2 cellular contexts compared by ENCODE assay signal in the genomic region with DNA sequence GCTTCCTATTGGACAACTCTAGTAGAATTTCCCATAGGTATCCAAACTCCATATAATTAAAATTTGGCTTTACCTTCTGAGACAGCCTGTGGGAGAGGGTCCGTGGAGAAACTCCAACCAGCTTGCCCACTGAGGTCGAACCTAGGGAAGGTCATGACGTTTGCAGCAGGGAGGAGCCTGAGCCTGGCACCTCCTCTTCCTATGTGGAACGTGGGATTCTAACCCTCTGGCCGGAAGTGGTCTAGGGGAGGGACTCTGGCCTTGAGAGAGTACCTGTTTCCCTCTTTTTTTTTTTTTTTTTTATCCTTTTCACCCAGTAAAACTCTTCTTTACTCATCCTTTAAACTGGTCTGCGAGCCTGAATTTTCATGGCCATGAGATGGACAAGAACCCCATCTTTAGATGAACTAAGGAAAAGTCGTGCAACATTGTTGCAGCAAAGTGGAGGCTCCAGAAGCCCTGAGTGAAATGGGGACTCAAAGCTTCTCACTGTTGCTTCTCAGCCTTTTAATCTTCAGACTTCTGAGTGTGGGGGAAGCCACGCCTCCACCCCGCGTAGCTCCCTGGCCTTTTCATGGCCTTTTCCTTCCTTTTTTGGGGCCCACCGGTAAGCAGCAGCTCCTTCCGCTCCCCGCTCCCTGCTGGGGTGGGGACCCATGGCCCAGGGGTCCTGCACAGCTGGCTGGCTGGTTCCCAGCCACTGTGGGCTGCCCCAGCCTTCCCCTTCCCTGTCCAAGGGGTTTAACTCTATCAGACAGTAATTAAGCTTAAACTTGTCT.
TF ChIP-seq lines count a peak whose summit lies in the region.

No MANE protein-coding gene starts in this region.

TF ChIP-seq in GM23338, 12 proteins besides CTCF, POLR2A, EP300 and RAD21 (continued from another document):
- TF ChIP-seq EZH2 (IDR thresholded peaks at IDR 0.05; ENCODE audit: low read depth, unreplicated experiment) (no peak), ZNF331 (CRISPR knock-in tag; IDR thresholded peaks at IDR 0.05; ENCODE audit: low read depth) (no peak)
- TF ChIP-seq, protein P1, sequence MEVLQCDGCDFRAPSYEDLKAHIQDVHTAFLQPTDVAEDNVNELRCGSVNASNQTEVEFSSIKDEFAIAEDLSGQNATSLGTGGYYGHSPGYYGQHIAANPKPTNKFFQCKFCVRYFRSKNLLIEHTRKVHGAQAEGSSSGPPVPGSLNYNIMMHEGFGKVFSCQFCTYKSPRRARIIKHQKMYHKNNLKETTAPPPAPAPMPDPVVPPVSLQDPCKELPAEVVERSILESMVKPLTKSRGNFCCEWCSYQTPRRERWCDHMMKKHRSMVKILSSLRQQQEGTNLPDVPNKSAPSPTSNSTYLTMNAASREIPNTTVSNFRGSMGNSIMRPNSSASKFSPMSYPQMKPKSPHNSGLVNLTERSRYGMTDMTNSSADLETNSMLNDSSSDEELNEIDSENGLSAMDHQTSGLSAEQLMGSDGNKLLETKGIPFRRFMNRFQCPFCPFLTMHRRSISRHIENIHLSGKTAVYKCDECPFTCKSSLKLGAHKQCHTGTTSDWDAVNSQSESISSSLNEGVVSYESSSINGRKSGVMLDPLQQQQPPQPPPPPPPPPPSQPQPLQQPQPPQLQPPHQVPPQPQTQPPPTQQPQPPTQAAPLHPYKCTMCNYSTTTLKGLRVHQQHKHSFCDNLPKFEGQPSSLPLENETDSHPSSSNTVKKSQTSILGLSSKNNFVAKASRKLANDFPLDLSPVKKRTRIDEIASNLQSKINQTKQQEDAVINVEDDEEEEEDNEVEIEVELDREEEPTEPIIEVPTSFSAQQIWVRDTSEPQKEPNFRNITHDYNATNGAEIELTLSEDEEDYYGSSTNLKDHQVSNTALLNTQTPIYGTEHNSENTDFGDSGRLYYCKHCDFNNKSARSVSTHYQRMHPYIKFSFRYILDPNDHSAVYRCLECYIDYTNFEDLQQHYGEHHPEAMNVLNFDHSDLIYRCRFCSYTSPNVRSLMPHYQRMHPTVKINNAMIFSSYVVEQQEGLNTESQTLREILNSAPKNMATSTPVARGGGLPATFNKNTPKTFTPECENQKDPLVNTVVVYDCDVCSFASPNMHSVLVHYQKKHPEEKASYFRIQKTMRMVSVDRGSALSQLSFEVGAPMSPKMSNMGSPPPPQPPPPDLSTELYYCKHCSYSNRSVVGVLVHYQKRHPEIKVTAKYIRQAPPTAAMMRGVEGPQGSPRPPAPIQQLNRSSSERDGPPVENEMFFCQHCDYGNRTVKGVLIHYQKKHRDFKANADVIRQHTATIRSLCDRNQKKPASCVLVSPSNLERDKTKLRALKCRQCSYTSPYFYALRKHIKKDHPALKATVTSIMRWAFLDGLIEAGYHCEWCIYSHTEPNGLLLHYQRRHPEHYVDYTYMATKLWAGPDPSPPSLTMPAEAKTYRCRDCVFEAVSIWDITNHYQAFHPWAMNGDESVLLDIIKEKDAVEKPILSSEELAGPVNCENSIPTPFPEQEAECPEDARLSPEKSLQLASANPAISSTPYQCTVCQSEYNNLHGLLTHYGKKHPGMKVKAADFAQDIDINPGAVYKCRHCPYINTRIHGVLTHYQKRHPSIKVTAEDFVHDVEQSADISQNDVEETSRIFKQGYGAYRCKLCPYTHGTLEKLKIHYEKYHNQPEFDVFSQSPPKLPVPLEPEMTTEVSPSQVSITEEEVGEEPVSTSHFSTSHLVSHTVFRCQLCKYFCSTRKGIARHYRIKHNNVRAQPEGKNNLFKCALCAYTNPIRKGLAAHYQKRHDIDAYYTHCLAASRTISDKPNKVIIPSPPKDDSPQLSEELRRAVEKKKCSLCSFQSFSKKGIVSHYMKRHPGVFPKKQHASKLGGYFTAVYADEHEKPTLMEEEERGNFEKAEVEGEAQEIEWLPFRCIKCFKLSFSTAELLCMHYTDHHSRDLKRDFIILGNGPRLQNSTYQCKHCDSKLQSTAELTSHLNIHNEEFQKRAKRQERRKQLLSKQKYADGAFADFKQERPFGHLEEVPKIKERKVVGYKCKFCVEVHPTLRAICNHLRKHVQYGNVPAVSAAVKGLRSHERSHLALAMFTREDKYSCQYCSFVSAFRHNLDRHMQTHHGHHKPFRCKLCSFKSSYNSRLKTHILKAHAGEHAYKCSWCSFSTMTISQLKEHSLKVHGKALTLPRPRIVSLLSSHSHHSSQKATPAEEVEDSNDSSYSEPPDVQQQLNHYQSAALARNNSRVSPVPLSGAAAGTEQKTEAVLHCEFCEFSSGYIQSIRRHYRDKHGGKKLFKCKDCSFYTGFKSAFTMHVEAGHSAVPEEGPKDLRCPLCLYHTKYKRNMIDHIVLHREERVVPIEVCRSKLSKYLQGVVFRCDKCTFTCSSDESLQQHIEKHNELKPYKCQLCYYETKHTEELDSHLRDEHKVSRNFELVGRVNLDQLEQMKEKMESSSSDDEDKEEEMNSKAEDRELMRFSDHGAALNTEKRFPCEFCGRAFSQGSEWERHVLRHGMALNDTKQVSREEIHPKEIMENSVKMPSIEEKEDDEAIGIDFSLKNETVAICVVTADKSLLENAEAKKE (CRISPR knock-in tag; IDR thresholded peaks at IDR 0.05): no peak
- TF ChIP-seq, protein P2, sequence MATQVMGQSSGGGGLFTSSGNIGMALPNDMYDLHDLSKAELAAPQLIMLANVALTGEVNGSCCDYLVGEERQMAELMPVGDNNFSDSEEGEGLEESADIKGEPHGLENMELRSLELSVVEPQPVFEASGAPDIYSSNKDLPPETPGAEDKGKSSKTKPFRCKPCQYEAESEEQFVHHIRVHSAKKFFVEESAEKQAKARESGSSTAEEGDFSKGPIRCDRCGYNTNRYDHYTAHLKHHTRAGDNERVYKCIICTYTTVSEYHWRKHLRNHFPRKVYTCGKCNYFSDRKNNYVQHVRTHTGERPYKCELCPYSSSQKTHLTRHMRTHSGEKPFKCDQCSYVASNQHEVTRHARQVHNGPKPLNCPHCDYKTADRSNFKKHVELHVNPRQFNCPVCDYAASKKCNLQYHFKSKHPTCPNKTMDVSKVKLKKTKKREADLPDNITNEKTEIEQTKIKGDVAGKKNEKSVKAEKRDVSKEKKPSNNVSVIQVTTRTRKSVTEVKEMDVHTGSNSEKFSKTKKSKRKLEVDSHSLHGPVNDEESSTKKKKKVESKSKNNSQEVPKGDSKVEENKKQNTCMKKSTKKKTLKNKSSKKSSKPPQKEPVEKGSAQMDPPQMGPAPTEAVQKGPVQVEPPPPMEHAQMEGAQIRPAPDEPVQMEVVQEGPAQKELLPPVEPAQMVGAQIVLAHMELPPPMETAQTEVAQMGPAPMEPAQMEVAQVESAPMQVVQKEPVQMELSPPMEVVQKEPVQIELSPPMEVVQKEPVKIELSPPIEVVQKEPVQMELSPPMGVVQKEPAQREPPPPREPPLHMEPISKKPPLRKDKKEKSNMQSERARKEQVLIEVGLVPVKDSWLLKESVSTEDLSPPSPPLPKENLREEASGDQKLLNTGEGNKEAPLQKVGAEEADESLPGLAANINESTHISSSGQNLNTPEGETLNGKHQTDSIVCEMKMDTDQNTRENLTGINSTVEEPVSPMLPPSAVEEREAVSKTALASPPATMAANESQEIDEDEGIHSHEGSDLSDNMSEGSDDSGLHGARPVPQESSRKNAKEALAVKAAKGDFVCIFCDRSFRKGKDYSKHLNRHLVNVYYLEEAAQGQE (IDR thresholded peaks at IDR 0.05; ENCODE audit: unreplicated experiment): no peak

TF ChIP-seq in WTC11, 78 proteins besides CTCF, POLR2A, EP300 and RAD21 (continued from another document):
- TF ChIP-seq ATF6 (CRISPR knock-in tag; IDR thresholded peaks at IDR 0.05): no peak
- no peak for TF ChIP-seq GABPB1 (CRISPR knock-in tag; IDR thresholded peaks at IDR 0.05)
- TF ChIP-seq KAT7 (CRISPR knock-in tag; IDR thresholded peaks at IDR 0.05; ENCODE audit: borderline replicate concordance): no peak
- TF ChIP-seq MYBL2 (CRISPR knock-in tag; IDR thresholded peaks at IDR 0.05): no peak
- TF ChIP-seq E2F5 (CRISPR knock-in tag; IDR thresholded peaks at IDR 0.05): no peak
